ENCODE assay signal across 22 cellular contexts in the genomic region with DNA sequence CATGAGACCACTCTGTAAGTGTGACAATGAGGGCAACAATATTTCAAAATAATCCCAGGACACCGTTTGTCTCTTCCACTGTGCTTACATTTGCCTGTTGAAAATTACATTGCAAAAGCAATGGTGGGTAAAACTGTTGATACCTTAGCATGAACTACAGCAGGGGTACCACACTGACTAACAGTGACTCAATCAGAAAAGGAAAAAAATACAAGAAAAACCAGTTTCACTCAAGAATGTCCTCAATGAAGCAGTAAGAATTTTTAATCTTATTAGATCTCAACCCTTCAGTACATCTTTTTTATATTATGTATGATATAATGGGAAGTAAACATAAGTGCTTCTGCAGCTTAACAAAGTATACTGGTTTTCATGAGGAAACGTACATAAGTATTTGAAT. TPM values are rescaled to one million over a fixed set of nuclear protein-coding genes. Genes with fewer than 3 reads are reported as not detected.
DNase-seq lines count a peak whose midpoint lies in the region; ATAC-seq, FAIRE-seq and TF ChIP-seq lines count a peak whose summit lies in the region.
"Had no signal": no experiment of that assay in that cellular context is flagged by ENCODE, and none has a peak within 500 bp of the region (broad histone marks: within the 10 kb centered on the region; RNA-seq: fewer than 3 reads in every experiment).

No MANE protein-coding gene starts in this region.

- no peaks in the 10 kb centered on the region for H3K79me2 ChIP-seq in mesendoderm (ENCODE audit: control insufficient read depth, insufficient read depth, low read length)

- H3K4me2 ChIP-seq in mesendoderm (ENCODE audit: low read length), result no peak overlapping the region
- H3K4me2 ChIP-seq: A549 had no signal

- H3K23ac ChIP-seq in mesendoderm (ENCODE audit: low read length), result no peak overlapping the region

- no peak overlapping the region for H4K8ac ChIP-seq in mesendoderm (ENCODE audit: low read depth, low read length)

- H3K4me3 ChIP-seq in bronchial epithelial cell (ENCODE audit: low read depth, low read length) (no peak overlapping the region), mesendoderm (ENCODE audit: low read length) (no peak overlapping the region)
- H3K4me3 ChIP-seq: A549, GM12878 had no signal

- H3K36me3 ChIP-seq in bronchial epithelial cell (ENCODE audit: control insufficient read depth, insufficient read depth, low read length) (no peaks in the 10 kb centered on the region), mesendoderm (ENCODE audit: control insufficient read depth, insufficient read depth, low read length) (no peaks in the 10 kb centered on the region)

- TF ChIP-seq CTCF in bronchial epithelial cell (IDR thresholded peaks at IDR 0.05; ENCODE audit: insufficient read depth, low read length, severe bottlenecking), result no peak

- H2AK5ac ChIP-seq in mesendoderm (ENCODE audit: low read length), result no peak overlapping the region

- ATAC-seq in left cardiac atrium, result no peak
- ATAC-seq: A549, GM12878 had no signal

- no peak overlapping the region for H3K9ac ChIP-seq in mesendoderm (ENCODE audit: low read length)

- no peak overlapping the region for H2BK120ac ChIP-seq in mesendoderm (ENCODE audit: low read depth, low read length)

- FAIRE-seq in bronchial epithelial cell (lab: Jason Lieb, UNC), result no peak
- FAIRE-seq: A549, GM12878 had no signal

- no peak overlapping the region for H2BK5ac ChIP-seq in mesendoderm (ENCODE audit: low read length)

- peaks cover 5% of the 10 kb centered on the region for H3K4me1 ChIP-seq in mesendoderm (ENCODE audit: control insufficient read depth, low read depth, low read length)
- H3K4me1 ChIP-seq: A549, Caco-2 had no signal

- H3K18ac ChIP-seq in mesendoderm (ENCODE audit: low read length), result no peak overlapping the region

- H4K5ac ChIP-seq in mesendoderm (ENCODE audit: low read length), result no peak overlapping the region

- peak overlapping the region; percentile 19 for H2BK15ac ChIP-seq in mesendoderm (replicated peaks; ENCODE audit: low read depth)

- intact Hi-C loops in left cardiac atrium (cut with DNase I), result no loop called here

- no CpG with 5 or more reads among the region's 2 CpGs for WGBS in mesendoderm (ENCODE audit: extremely low coverage, insufficient coverage, low lambda C conversion rate)

- H3K27me3 ChIP-seq in bronchial epithelial cell (ENCODE audit: control insufficient read depth, insufficient read depth, low read length), result no peaks in the 10 kb centered on the region
- H3K27me3 ChIP-seq in mesendoderm (ENCODE audit: insufficient read depth, low read length, poor library complexity), result no peaks in the 10 kb centered on the region

- H3K79me1 ChIP-seq in mesendoderm (ENCODE audit: low read length), result no peaks in the 10 kb centered on the region

- no peak overlapping the region for H3K56ac ChIP-seq in mesendoderm (ENCODE audit: low read length)

- DNase-seq in DMS53 (lab: John Stamatoyannopoulos, UW), result peak; percentile 1
- DNase-seq in DMS53 treated with DMSO at 0.1 percent for 48 hours (lab: John Stamatoyannopoulos, UW; ENCODE audit: unreplicated experiment), result no peak
- DNase-seq in bronchial epithelial cell (ENCODE audit: low read depth), result peak; percentile 29
- no peak for DNase-seq in mesendoderm
- no peak for DNase-seq in NCI-H774 (lab: John Stamatoyannopoulos, UW)
- DNase-seq in left cardiac atrium, result no peak
- no peak for DNase-seq in activated naive CD4-positive, alpha-beta T cell treated with anti-CD3 and anti-CD28 coated beads, Interleukin-2, amount 50 U/mL, for 16 hours
- DNase-seq: AML-193; Caco-2; CD4-positive, alpha-beta T cell; DMS153; DND-41; EL; GOT3; H9 had no signal

- no peak overlapping the region for H3K4ac ChIP-seq in mesendoderm (ENCODE audit: low read depth, low read length)

- no peak overlapping the region for H3K27ac ChIP-seq in mesendoderm (ENCODE audit: low read depth, low read length)
- H3K27ac ChIP-seq: 22Rv1, A549, C4-2B had no signal

RNA-seq across cellular contexts. Expression of a gene that starts 1.6 kb away (rescaled TPM):
- not detected in 2 replicates for total RNA-seq in bronchial epithelial cell
- polyA plus RNA-seq in mesendoderm (2013, experiment 1 of 2), result not detected
- not detected for polyA plus RNA-seq in mesendoderm (2013, experiment 2 of 2)
- total RNA-seq in left cardiac atrium, result not detected
- total RNA-seq: Caco-2; CD4-positive, alpha-beta T cell; G401; GM12878; H9; HT1080 had no signal
- polyA plus RNA-seq: A549, BJ, GM12878 had no signal

Comparison
In these comparisons a context has a peak if more than half of its experiments do, and no peak if none do; other contexts are left out.
1. DNase-seq: peak in DMS53 (single experiment) and bronchial epithelial cell (single experiment); none in DMS53 treated with DMSO at 0.1 percent for 48 hours (single experiment), mesendoderm (single experiment), NCI-H774 (single experiment), left cardiac atrium (single experiment) and activated naive CD4-positive, alpha-beta T cell treated with anti-CD3 and anti-CD28 coated beads, Interleukin-2, amount 50 U/mL, for 16 hours (single experiment).